Comparison of ENCODE assay signal across 15 cellular contexts in genomic region chr6:6657085-6657819, GRCh38.
DNase-seq lines count a peak whose midpoint lies in the region; ATAC-seq and TF ChIP-seq lines count a peak whose summit lies in the region.
"Had no signal": no experiment of that assay in that cellular context is flagged by ENCODE, and none has a peak within 500 bp of the region (broad histone marks: within the 10 kb centered on the region; RNA-seq: fewer than 3 reads in every experiment).

No MANE protein-coding gene starts in this region.

- peaks cover 13% of the 10 kb centered on the region for H3K27me3 ChIP-seq in endodermal cell (ENCODE audit: control insufficient read depth, insufficient read depth, low read length, poor library complexity, severe bottlenecking)
- H3K27me3 ChIP-seq: BE2C had no signal

- peaks cover 6% of the 10 kb centered on the region for H3K27me3 Mint-ChIP-seq in activated naive CD4-positive, alpha-beta T cell treated with anti-CD3 and anti-CD28 coated beads, Interleukin-2, amount 10 ng/mL, durations not matched to agents 7 days and 5 days
- peaks cover 11% of the 10 kb centered on the region for H3K27me3 Mint-ChIP-seq in endodermal cell (ENCODE audit: insufficient read depth)
- H3K27me3 Mint-ChIP-seq in stimulated activated naive B cell treated with anti-CD40 and anti-IgM and Interleukin-4, amounts not matched to agents 10 μg/mL and 1 μg/mL and 100 μg/mL, for 72 hours, result no peaks in the 10 kb centered on the region
- peaks cover 7% of the 10 kb centered on the region for H3K27me3 Mint-ChIP-seq in chondrocyte (ENCODE audit: low read depth)

- 96 to 100% methylated on average over 3 to 8 of the region's 8 CpGs for WGBS in endodermal cell (ENCODE audit: insufficient coverage in 1 of 2, insufficient read length in 1 of 2), 2 experiments

- CTCF ChIA-PET in activated naive CD4-positive, alpha-beta T cell treated with anti-CD3 and anti-CD28 coated beads, Interleukin-2, amount 10 ng/mL, durations not matched to agents 7 days and 5 days (lab: Charles Lee), result interaction anchor here (1.1 to 1.3 kb wide), 2 partner anchors 101 to 110 kb away, joined by 3 read pairs; no protein-coding TSS in a partner anchor

- H3K36me3 Mint-ChIP-seq in activated naive CD4-positive, alpha-beta T cell treated with anti-CD3 and anti-CD28 coated beads, Interleukin-2, amount 10 ng/mL, durations not matched to agents 7 days and 5 days, result peaks cover 53% of the 10 kb centered on the region
- H3K36me3 Mint-ChIP-seq in endodermal cell (ENCODE audit: low read depth) (no peaks in the 10 kb centered on the region), chondrocyte (ENCODE audit: low read depth) (no peaks in the 10 kb centered on the region)
- H3K36me3 Mint-ChIP-seq in stimulated activated naive B cell treated with anti-CD40 and anti-IgM and Interleukin-4, amounts not matched to agents 10 μg/mL and 1 μg/mL and 100 μg/mL, for 72 hours, result peaks cover 17 to 30% of the 10 kb centered on the region in 2 donors
- H3K36me3 Mint-ChIP-seq: immature natural killer cell had no signal

- DNase-seq in activated naive CD4-positive, alpha-beta T cell treated with anti-CD3 and anti-CD28 coated beads, Interleukin-2, amount 10 ng/mL, durations not matched to agents 7 days and 5 days, result peak; percentile 34
- DNase-seq in activated naive CD4-positive, alpha-beta T cell treated with Interleukin-2 at 50 U/mL for 16 hours, result no peak
- DNase-seq in OCI-M1 (lab: John Stamatoyannopoulos, UW) (peak; percentile 72), endodermal cell (no peak), NCI-H1105 (lab: John Stamatoyannopoulos, UW) (no peak), chondrocyte (ENCODE audit: low spot score) (no peak)
- DNase-seq in stimulated activated naive B cell treated with anti-CD40 and anti-IgM and Interleukin-4, amounts not matched to agents 10 μg/mL and 1 μg/mL and 100 μg/mL, for 72 hours, result no peak
- DNase-seq: anterior cingulate cortex; BE2C; H7; NCI-H2227 treated with DMSO at 0.1 percent for 48 hours; stimulated activated CD4-positive, alpha-beta T cell treated with anti-CD3 and anti-CD28 coated beads, Interleukin-2, amount 100 ng/mL, for 48 hours; SW 1271 had no signal

- peak overlapping the region; percentile 14 for H3K27ac ChIP-seq in endodermal cell (ENCODE audit: low read depth, low read length)

- H3K9me3 Mint-ChIP-seq in activated naive CD4-positive, alpha-beta T cell treated with anti-CD3 and anti-CD28 coated beads, Interleukin-2, amount 10 ng/mL, durations not matched to agents 7 days and 5 days, result peaks cover 9% of the 10 kb centered on the region
- H3K9me3 Mint-ChIP-seq in endodermal cell, result peaks cover 6% of the 10 kb centered on the region
- no peaks in the 10 kb centered on the region for H3K9me3 Mint-ChIP-seq in stimulated activated naive B cell treated with anti-CD40 and anti-IgM and Interleukin-4, amounts not matched to agents 10 μg/mL and 1 μg/mL and 100 μg/mL, for 72 hours
- peaks cover 4% of the 10 kb centered on the region for H3K9me3 Mint-ChIP-seq in chondrocyte (ENCODE audit: low read depth)
- H3K9me3 Mint-ChIP-seq: immature natural killer cell had no signal

- H3K4me1 ChIP-seq in endodermal cell (ENCODE audit: control insufficient read depth, insufficient read depth, low read length), result no peaks in the 10 kb centered on the region

- H3K4me1 Mint-ChIP-seq in activated naive CD4-positive, alpha-beta T cell treated with anti-CD3 and anti-CD28 coated beads, Interleukin-2, amount 10 ng/mL, durations not matched to agents 7 days and 5 days, result peaks cover 100% of the 10 kb centered on the region
- H3K4me1 Mint-ChIP-seq in endodermal cell (no peaks in the 10 kb centered on the region), chondrocyte (ENCODE audit: low read depth) (peaks cover 38% of the 10 kb centered on the region)
- peaks cover 18 to 39% of the 10 kb centered on the region in 2 donors for H3K4me1 Mint-ChIP-seq in stimulated activated naive B cell treated with anti-CD40 and anti-IgM and Interleukin-4, amounts not matched to agents 10 μg/mL and 1 μg/mL and 100 μg/mL, for 72 hours

- peaks cover 7% of the 10 kb centered on the region for H3K9me3 ChIP-seq in endodermal cell (ENCODE audit: control insufficient read depth, low read length)
- H3K9me3 ChIP-seq: BE2C had no signal

- peak overlapping the region; percentile 96 for H3K27ac Mint-ChIP-seq in activated naive CD4-positive, alpha-beta T cell treated with anti-CD3 and anti-CD28 coated beads, Interleukin-2, amount 10 ng/mL, durations not matched to agents 7 days and 5 days
- H3K27ac Mint-ChIP-seq in endodermal cell (no peak overlapping the region), chondrocyte (ENCODE audit: unreplicated experiment) (no peak overlapping the region)
- H3K27ac Mint-ChIP-seq in stimulated activated naive B cell treated with anti-CD40 and anti-IgM and Interleukin-4, amounts not matched to agents 10 μg/mL and 1 μg/mL and 100 μg/mL, for 72 hours, result peak overlapping the region; percentile 43

- no peaks in the 10 kb centered on the region for H3K36me3 ChIP-seq in endodermal cell (ENCODE audit: control insufficient read depth, insufficient read depth, low read length)
- H3K36me3 ChIP-seq: BE2C had no signal

- H3K4me3 ChIP-seq in endodermal cell (ENCODE audit: low read length), result no peak overlapping the region

- no peak overlapping the region for H3K9ac ChIP-seq in endodermal cell (ENCODE audit: extremely low read depth, low read length, poor library complexity, severe bottlenecking)

- no peak for TF ChIP-seq CTCF in endodermal cell (conservative IDR thresholded peaks at IDR 0.05)
- TF ChIP-seq CTCF in chondrocyte (IDR thresholded peaks at IDR 0.05), result no peak

- no peak for ATAC-seq in stimulated activated naive B cell treated with anti-CD40 and anti-IgM and Interleukin-4, amounts not matched to agents 10 μg/mL and 1 μg/mL and 100 μg/mL, for 72 hours (replicated peaks)
- ATAC-seq in HG02571 (IDR thresholded peaks at IDR 0.05; ENCODE audit: unreplicated experiment), result no peak

- no peak overlapping the region for H3K4me3 Mint-ChIP-seq in activated naive CD4-positive, alpha-beta T cell treated with anti-CD3 and anti-CD28 coated beads, Interleukin-2, amount 10 ng/mL, durations not matched to agents 7 days and 5 days
- H3K4me3 Mint-ChIP-seq in endodermal cell, result no peak overlapping the region
- H3K4me3 Mint-ChIP-seq in stimulated activated naive B cell treated with anti-CD40 and anti-IgM and Interleukin-4, amounts not matched to agents 10 μg/mL and 1 μg/mL and 100 μg/mL, for 72 hours, result no peak overlapping the region
- no peak overlapping the region for H3K4me3 Mint-ChIP-seq in chondrocyte (ENCODE audit: unreplicated experiment)

Comparison
In these comparisons a context has a peak if more than half of its experiments do, and no peak if none do; other contexts are left out.
1. DNase-seq: peak in activated naive CD4-positive, alpha-beta T cell treated with anti-CD3 and anti-CD28 coated beads, Interleukin-2, amount 10 ng/mL, durations not matched to agents 7 days and 5 days (single experiment) and OCI-M1 (single experiment); none in activated naive CD4-positive, alpha-beta T cell treated with Interleukin-2 at 50 U/mL for 16 hours (single experiment), endodermal cell (single experiment), stimulated activated naive B cell treated with anti-CD40 and anti-IgM and Interleukin-4, amounts not matched to agents 10 μg/mL and 1 μg/mL and 100 μg/mL, for 72 hours (single experiment), NCI-H1105 (single experiment) and chondrocyte (single experiment).
2. H3K27ac Mint-ChIP-seq: peak in activated naive CD4-positive, alpha-beta T cell treated with anti-CD3 and anti-CD28 coated beads, Interleukin-2, amount 10 ng/mL, durations not matched to agents 7 days and 5 days (single experiment) and stimulated activated naive B cell treated with anti-CD40 and anti-IgM and Interleukin-4, amounts not matched to agents 10 μg/mL and 1 μg/mL and 100 μg/mL, for 72 hours (single experiment); none in endodermal cell (single experiment) and chondrocyte (single experiment).